Comparison of ENCODE assay signal across 1 cellular context in the genomic region with DNA sequence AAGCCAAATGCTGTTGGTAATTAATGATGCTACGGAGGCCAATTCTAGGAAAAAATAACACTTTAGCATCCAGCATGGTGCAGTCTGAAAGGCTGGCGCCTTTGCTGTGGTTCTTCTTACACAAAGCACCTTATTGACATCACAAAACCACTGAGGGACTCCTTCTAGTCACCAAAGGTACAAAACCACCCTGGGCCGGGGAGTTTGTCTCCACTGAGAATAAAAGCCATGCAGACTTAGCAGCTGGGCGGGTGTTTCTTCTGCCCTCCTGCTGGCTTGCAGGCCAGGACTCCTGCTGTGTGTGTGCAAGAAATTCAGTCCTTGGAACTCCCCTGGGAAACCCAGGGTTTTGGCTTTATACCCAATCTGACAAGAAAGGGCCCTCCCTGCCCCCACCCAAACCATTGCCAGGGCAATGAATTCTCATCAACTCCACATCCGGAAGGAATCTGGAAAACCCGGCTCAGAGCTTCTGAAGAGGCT.
TF ChIP-seq lines count a peak whose summit lies in the region.

No MANE protein-coding gene starts in this region.

TF ChIP-seq in IMR-90, 13 proteins besides CTCF, POLR2A, EP300 and RAD21 (continued from another document):
- TF ChIP-seq USF2 (IDR thresholded peaks at IDR 0.05; ENCODE audit: low read depth, low read length) (no peak), NFE2L2 (IDR thresholded peaks at IDR 0.05; ENCODE audit: low read depth, low read length) (no peak), CEBPB (IDR thresholded peaks at IDR 0.05; ENCODE audit: low read depth, low read length) (no peak), BHLHE40 (IDR thresholded peaks at IDR 0.05; ENCODE audit: low read depth, low read length) (no peak)
TF ChIP-seq in IMR-90: peak in this region for 0.
